In genomic region chr9:128828267-128828666, GRCh38 we compare ENCODE assay signal across 2 cellular contexts.
TF ChIP-seq lines count a peak whose summit lies in the region.

No MANE protein-coding gene starts in this region.

TF ChIP-seq in GM23338, 12 proteins besides CTCF, POLR2A, EP300 and RAD21:
- TF ChIP-seq ZNF331 (CRISPR knock-in tag; IDR thresholded peaks at IDR 0.05; ENCODE audit: low read depth) (no peak), REST (IDR thresholded peaks at IDR 0.05; ENCODE audit: unreplicated experiment) (no peak), ZNF114 (CRISPR knock-in tag; IDR thresholded peaks at IDR 0.05) (no peak), EZH2phosphoT487 (IDR thresholded peaks at IDR 0.05; ENCODE audit: unreplicated experiment) (no peak), POLR2AphosphoS5 (IDR thresholded peaks at IDR 0.05; ENCODE audit: low read depth) (no peak), ZNF462 (CRISPR knock-in tag; IDR thresholded peaks at IDR 0.05) (no peak), EZH2 (IDR thresholded peaks at IDR 0.05; ENCODE audit: low read depth, unreplicated experiment) (no peak), STAT1 (IDR thresholded peaks at IDR 0.05; ENCODE audit: unreplicated experiment) (no peak), NANOG (IDR thresholded peaks at IDR 0.05; ENCODE audit: borderline replicate concordance) (no peak), CREB1 (CRISPR knock-in tag; IDR thresholded peaks at IDR 0.05; ENCODE audit: low read depth) (no peak), ETS1 (IDR thresholded peaks at IDR 0.05) (no peak)

TF ChIP-seq in GM12891, 5 proteins besides CTCF, POLR2A, EP300 and RAD21:
- TF ChIP-seq POLR2AphosphoS5 (IDR thresholded peaks at IDR 0.05; ENCODE audit: low read depth, low read length) (no peak), TAF1 (IDR thresholded peaks at IDR 0.05; ENCODE audit: low read depth, low read length) (no peak), SPI1 (IDR thresholded peaks at IDR 0.05; ENCODE audit: low read depth, low read length) (no peak), POU2F2 (IDR thresholded peaks at IDR 0.05; ENCODE audit: low read depth, low read length) (no peak), PAX5 (IDR thresholded peaks at IDR 0.05; ENCODE audit: insufficient read depth, low read length, severe bottlenecking) (no peak)
